In the genomic region with DNA sequence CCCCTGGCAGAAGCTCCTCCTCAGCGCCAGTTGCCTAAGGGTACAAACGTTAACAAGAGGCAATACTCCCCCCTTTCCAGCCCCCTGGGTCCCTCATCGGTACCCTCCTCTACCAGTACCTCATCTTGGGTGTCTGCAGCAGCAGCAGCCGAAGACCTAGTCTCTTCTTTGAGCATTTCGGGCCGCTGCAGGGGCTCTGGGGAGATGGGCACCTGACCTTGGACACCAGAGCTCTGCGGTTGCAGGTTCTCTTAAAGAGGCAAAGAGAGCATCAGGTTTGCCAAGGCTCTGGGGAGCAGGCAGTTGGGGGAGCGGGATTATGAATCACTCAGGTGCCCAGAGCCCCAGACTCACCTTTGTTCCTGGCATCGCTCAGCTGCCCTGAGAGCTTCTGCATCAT, we compare ENCODE assay signal across 1 cellular context.
A peak's percentile ranks its signal among the peaks of the same experiment; 100 is the strongest.
TF ChIP-seq lines count a peak whose summit lies in the region.

No MANE protein-coding gene starts in this region.

TF ChIP-seq in K562, 482 proteins besides CTCF, POLR2A, EP300 and RAD21:
- TF ChIP-seq NR3C1 (CRISPR knock-in tag; IDR thresholded peaks at IDR 0.05) (no peak), POLR2G (IDR thresholded peaks at IDR 0.05; ENCODE audit: low read depth, low read length) (0 out of 2 replicates have a peak, but pooled peaks have one; percentile 17)
